Comparison of ENCODE assay signal across 19 cellular contexts in the genomic region with DNA sequence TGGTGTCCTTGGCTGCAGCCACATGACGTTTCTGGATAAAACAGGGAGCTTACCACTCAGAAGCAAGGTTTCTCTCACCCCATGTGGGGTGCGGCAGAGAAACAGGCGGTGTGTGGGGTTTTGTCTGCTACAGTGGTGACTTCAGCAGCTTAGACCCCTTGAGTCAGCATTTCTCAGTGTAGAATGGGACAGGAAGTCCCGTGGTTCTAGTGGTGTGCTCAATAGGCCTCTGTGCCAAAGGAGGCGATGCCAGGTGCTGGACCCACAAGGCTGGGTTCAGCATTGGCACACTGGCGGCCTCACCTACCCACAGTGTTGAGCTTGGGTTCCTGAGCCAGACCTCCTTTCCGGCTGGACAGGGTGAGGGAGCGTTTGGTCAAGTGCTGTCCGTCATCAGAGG.
DNase-seq lines count a peak whose midpoint lies in the region; ATAC-seq, FAIRE-seq and TF ChIP-seq lines count a peak whose summit lies in the region.
"Had no signal": no experiment of that assay in that cellular context is flagged by ENCODE, and none has a peak within 500 bp of the region (broad histone marks: within the 10 kb centered on the region; RNA-seq: fewer than 3 reads in every experiment).

No MANE protein-coding gene starts in this region.

- H3K56ac ChIP-seq in H1 (replicated peaks; ENCODE audit: insufficient read length, low read depth, low read length): no peak overlapping the region

- H3K4me1 ChIP-seq in DND-41 (ENCODE audit: insufficient read depth, low read length) (0 out of 2 replicates have a peak, but pooled peaks cover 4% of the 10 kb centered on the region), H1 (replicated peaks in 1 of 4; ENCODE audit: control insufficient read depth in 3 of 4, insufficient read depth in 4 of 4, low read length in 3 of 4) (peaks cover 0 to 2% (median 0%) of the 10 kb centered on the region in 4 experiments; a peak in 1 of 7 replicates)
- H3K4me1 ChIP-seq in naive thymus-derived CD4-positive, alpha-beta T cell (ENCODE audit: control insufficient read depth in 2 of 2, insufficient read depth in 2 of 2, low read length in 2 of 2): no peaks in the 10 kb centered on the region
- H3K4me1 ChIP-seq: prostate gland had no signal

- no peak overlapping the region for H3K18ac ChIP-seq in H1 (ENCODE audit: extremely low read depth, low read length)

- no peak for TF ChIP-seq EP300 in H1 (IDR thresholded peaks at IDR 0.05; ENCODE audit: borderline replicate concordance in 1 of 2, low read depth in 2 of 2, low read length in 2 of 2)

- TF ChIP-seq CTCF in DND-41 (IDR thresholded peaks at IDR 0.05; ENCODE audit: borderline replicate concordance, extremely low read depth, low read length, poor library complexity, severe bottlenecking) (no peak), H1 (IDR thresholded peaks at IDR 0.05; ENCODE audit: control extremely low read depth in 1 of 3, insufficient read depth in 1 of 3, low read depth in 1 of 3, low read length in 3 of 3) (no peak)

- no peak overlapping the region for H3K4me3 Mint-ChIP-seq in naive thymus-derived CD4-positive, alpha-beta T cell
- H3K4me3 Mint-ChIP-seq: activated B cell treated with CpG ODN at 0.5 μM for 24 hours; activated CD4-positive, alpha-beta memory T cell treated with anti-CD3 and anti-CD28 coated beads for 36 hours had no signal

- H3K79me2 ChIP-seq in DND-41 (ENCODE audit: insufficient read depth, low read length) (no peaks in the 10 kb centered on the region), H1 (ENCODE audit: control insufficient read depth in 1 of 2, insufficient read depth in 2 of 2, low read length in 2 of 2) (no peaks in the 10 kb centered on the region)

- H2AK5ac ChIP-seq in H1 (ENCODE audit: low read depth, low read length): no peak overlapping the region

- no peak overlapping the region for H2BK5ac ChIP-seq in H1 (ENCODE audit: low read depth, low read length)

- peak; percentile 96 for ATAC-seq in DND-41 (ENCODE audit: insufficient read depth, low read depth)
- ATAC-seq in naive thymus-derived CD4-positive, alpha-beta T cell: peak; percentile 32
- no peak for ATAC-seq in activated CD4-positive, CD25-positive, alpha-beta regulatory T cell treated with anti-CD3 and anti-CD28 coated beads, Interleukin-2, amount 50 U/mL, for 24 hours

- no peaks in the 10 kb centered on the region for H3K36me3 Mint-ChIP-seq in naive thymus-derived CD4-positive, alpha-beta T cell
- H3K36me3 Mint-ChIP-seq: activated CD4-positive, alpha-beta memory T cell treated with anti-CD3 and anti-CD28 coated beads for 36 hours had no signal

- 79% methylated on average over 9 of the region's 9 CpGs; no CpG with 5 or more reads in 1 of the 2 experiments for WGBS in H1 (ENCODE audit: extremely low coverage in 1 of 2, insufficient coverage in 1 of 2, insufficient read length in 1 of 2, insufficient replicate concordance in 2 of 2, low coverage in 1 of 2, low lambda C conversion rate in 2 of 2, missing lambda C conversion rate in 1 of 2), 2 experiments

- H3K4me1 Mint-ChIP-seq in naive thymus-derived CD4-positive, alpha-beta T cell: no peaks in the 10 kb centered on the region
- H3K4me1 Mint-ChIP-seq: activated B cell treated with CpG ODN at 0.5 μM for 24 hours had no signal

- no peaks in the 10 kb centered on the region for H3K79me1 ChIP-seq in H1 (ENCODE audit: low read depth, low read length)

- peak; percentile 47 for DNase-seq in DND-41
- peak; percentile 47 for DNase-seq in KG1 (lab: John Stamatoyannopoulos, UW)
- no peak for DNase-seq in H1 (ENCODE audit: low read depth in 1 of 2, low spot score in 2 of 2)
- DNase-seq in naive thymus-derived CD4-positive, alpha-beta T cell: no peak
- DNase-seq in stimulated activated naive CD4-positive, alpha-beta T cell (lab: John Stamatoyannopoulos, UW): no peak
- DNase-seq in head of caudate nucleus: no peak
- DNase-seq: activated B cell treated with CpG ODN at 0.5 μM for 24 hours; activated CD4-positive, alpha-beta memory T cell treated with anti-CD3 and anti-CD28 coated beads for 36 hours; activated gamma-delta T cell treated with Interleukin-2 at 50 U/mL for 16 hours; activated T-cell treated with anti-CD3 and anti-CD28 coated beads, Interleukin-2, amount 50 U/mL, for 1 hour; AML-193; DMS79 treated with DMSO at 0.1 percent for 48 hours; stimulated activated CD4-positive, alpha-beta T cell treated with anti-CD3 and anti-CD28 coated beads, Interleukin-1b, Interleukin-23, amount 100 ng/mL, for 48 hours had no signal

- no peak for TF ChIP-seq POLR2A in H1 (IDR thresholded peaks at IDR 0.05; ENCODE audit: control extremely low read depth in 1 of 2, low read depth in 2 of 2, low read length in 2 of 2)

- no peak overlapping the region for H4K5ac ChIP-seq in H1 (ENCODE audit: insufficient read length, low read depth, low read length)

- no peak for FAIRE-seq in H1 (lab: Jason Lieb, UNC)
- FAIRE-seq: GM12891, GM19239 had no signal

- H3K9me3 Mint-ChIP-seq in naive thymus-derived CD4-positive, alpha-beta T cell: peaks cover 0 to under 1% (median 0%) of the 10 kb centered on the region in 11 donors
- H3K9me3 Mint-ChIP-seq: activated CD4-positive, alpha-beta memory T cell treated with anti-CD3 and anti-CD28 coated beads for 36 hours had no signal

- H2BK120ac ChIP-seq in H1 (replicated peaks; ENCODE audit: low read depth, low read length): no peak overlapping the region

- peak overlapping the region; percentile 76; the same call in 1 of the 2 replicates for H2BK12ac ChIP-seq in H1 (ENCODE audit: low read depth, low read length)

- POLR2A ChIA-PET in H1 (lab: Charles Lee; ENCODE audit: partially characterized antibody): no interaction called here
- POLR2A ChIA-PET in naive thymus-derived CD4-positive, alpha-beta T cell (lab: Charles Lee): no interaction called here

- no peak overlapping the region for H4K8ac ChIP-seq in H1 (ENCODE audit: extremely low read depth, insufficient read depth, low read length)

- peak overlapping the region; percentile 51 for H3K4ac ChIP-seq in H1 (replicated peaks; ENCODE audit: insufficient read length, low read depth, low read length)

- 0 out of 2 replicates have a peak overlapping the region, but pooled peaks have one; percentile 14 for H2BK15ac ChIP-seq in H1 (ENCODE audit: low read length)

- H3K9me3 ChIP-seq in DND-41 (ENCODE audit: insufficient read depth, low read length, severe bottlenecking) (no peaks in the 10 kb centered on the region), H1 (ENCODE audit: insufficient read depth in 2 of 2, low read depth in 1 of 2, low read length in 1 of 2) (no peaks in the 10 kb centered on the region)
- no peaks in the 10 kb centered on the region for H3K9me3 ChIP-seq in naive thymus-derived CD4-positive, alpha-beta T cell (ENCODE audit: control insufficient read depth in 2 of 3, low read length in 3 of 3)
- H3K9me3 ChIP-seq: prostate gland, thoracic aorta had no signal

- no peak overlapping the region for H3K14ac ChIP-seq in H1 (ENCODE audit: insufficient read length)

- H3K4me2 ChIP-seq in DND-41 (ENCODE audit: insufficient read depth, low read length) (no peak overlapping the region), H1 (ENCODE audit: insufficient read depth in 1 of 2, low read depth in 2 of 2, low read length in 2 of 2) (no peak overlapping the region)

- H3K27ac Mint-ChIP-seq in naive thymus-derived CD4-positive, alpha-beta T cell: no peak overlapping the region
- H3K27ac Mint-ChIP-seq: activated B cell treated with CpG ODN at 0.5 μM for 24 hours; activated CD4-positive, alpha-beta memory T cell treated with anti-CD3 and anti-CD28 coated beads for 36 hours had no signal

- no peak overlapping the region for H4K91ac ChIP-seq in H1 (replicated peaks; ENCODE audit: insufficient read length, low read length)

- no peak overlapping the region for H2BK20ac ChIP-seq in H1 (ENCODE audit: low read length)

- H3K36me3 ChIP-seq in DND-41 (ENCODE audit: insufficient read depth, low read length) (no peaks in the 10 kb centered on the region), H1 (ENCODE audit: control insufficient read depth in 2 of 4, insufficient read depth in 4 of 4, low read length in 3 of 4) (no peaks in the 10 kb centered on the region)
- no peaks in the 10 kb centered on the region for H3K36me3 ChIP-seq in naive thymus-derived CD4-positive, alpha-beta T cell (ENCODE audit: control insufficient read depth in 2 of 3, insufficient read depth in 3 of 3, low read length in 3 of 3)
- H3K36me3 ChIP-seq: prostate gland, thoracic aorta had no signal

- H3K27me3 ChIP-seq in DND-41 (ENCODE audit: insufficient read depth, low read length, poor library complexity) (no peaks in the 10 kb centered on the region), H1 (replicated peaks in 1 of 4; ENCODE audit: control insufficient read depth in 3 of 4, extremely low read depth in 1 of 4, insufficient read depth in 3 of 4, low read length in 3 of 4) (no peaks in the 10 kb centered on the region)
- no peaks in the 10 kb centered on the region for H3K27me3 ChIP-seq in naive thymus-derived CD4-positive, alpha-beta T cell (ENCODE audit: control insufficient read depth in 2 of 2, insufficient read depth in 2 of 2, low read length in 2 of 2)

- H3K23ac ChIP-seq in H1 (ENCODE audit: insufficient read length): no peak overlapping the region

- no peak overlapping the region for H3K4me3 ChIP-seq in DND-41 (ENCODE audit: low read depth in 1 of 2, low read length in 2 of 2)
- no peak overlapping the region for H3K4me3 ChIP-seq in H1 (ENCODE audit: extremely low read depth in 1 of 4, insufficient read depth in 2 of 4, low read depth in 3 of 4, low read length in 4 of 4)
- no peak overlapping the region for H3K4me3 ChIP-seq in naive thymus-derived CD4-positive, alpha-beta T cell (ENCODE audit: low read length)
- H3K4me3 ChIP-seq: prostate gland, skin epidermis, thoracic aorta had no signal

- H3K27ac ChIP-seq in DND-41 (ENCODE audit: low read length) (no peak overlapping the region), H1 (ENCODE audit: low read depth, low read length) (no peak overlapping the region)
- no peak overlapping the region for H3K27ac ChIP-seq in naive thymus-derived CD4-positive, alpha-beta T cell (ENCODE audit: low read depth, low read length)
- H3K27ac ChIP-seq: prostate gland, skin epidermis, thoracic aorta had no signal

- no peaks in the 10 kb centered on the region for H3K23me2 ChIP-seq in H1 (ENCODE audit: low read depth, low read length)

- H3K9ac ChIP-seq in DND-41 (ENCODE audit: low read depth, low read length) (no peak overlapping the region), H1 (replicated peaks in 1 of 4; ENCODE audit: extremely low read depth in 1 of 4, low read depth in 3 of 4, low read length in 3 of 4) (no peak overlapping the region)

- H2AFZ ChIP-seq in DND-41 (ENCODE audit: low read depth, low read length) (no peak overlapping the region), H1 (ENCODE audit: low read length) (no peak overlapping the region)

- CTCF ChIA-PET in H1 (lab: Charles Lee; ENCODE audit: partially characterized antibody): interaction anchor here (1.0 to 3.3 kb wide), 4 partner anchors 20 to 198 kb away, joined by 4 to 8 read pairs (median 4); no protein-coding TSS in a partner anchor
- CTCF ChIA-PET in naive thymus-derived CD4-positive, alpha-beta T cell (lab: Charles Lee): no interaction called here

- no peak for TF ChIP-seq RAD21 in H1 (IDR thresholded peaks at IDR 0.05 in 1 of 2, conservative IDR thresholded peaks at IDR 0.05 in 1 of 2; ENCODE audit: low read depth in 2 of 2, low read length in 2 of 2)

- intact Hi-C loops in naive thymus-derived CD4-positive, alpha-beta T cell (cut with micrococcal nuclease): no loop called here
- intact Hi-C loops in head of caudate nucleus (cut with DNase I): no loop called here

- H3K27me3 Mint-ChIP-seq in naive thymus-derived CD4-positive, alpha-beta T cell: peaks cover 0 to 1% (median 0%) of the 10 kb centered on the region in 5 donors

- no peaks in the 10 kb centered on the region for H4K20me1 ChIP-seq in DND-41 (ENCODE audit: insufficient read depth, low read length)
- H4K20me1 ChIP-seq in H1 (replicated peaks in 1 of 2; ENCODE audit: control insufficient read depth in 1 of 2, insufficient read depth in 2 of 2, low read length in 2 of 2): no peaks in the 10 kb centered on the region

Comparison
In these comparisons a context has a peak if more than half of its experiments do, and no peak if none do; other contexts are left out.
1. ATAC-seq: peak in DND-41 (single experiment) and naive thymus-derived CD4-positive, alpha-beta T cell (single experiment); none in activated CD4-positive, CD25-positive, alpha-beta regulatory T cell treated with anti-CD3 and anti-CD28 coated beads, Interleukin-2, amount 50 U/mL, for 24 hours (0 of 2).
2. DNase-seq: peak in DND-41 (single experiment) and KG1 (single experiment); none in H1 (0 of 2), naive thymus-derived CD4-positive, alpha-beta T cell (0 of 9), stimulated activated naive CD4-positive, alpha-beta T cell (0 of 6) and head of caudate nucleus (0 of 42).